ENCODE assay signal across 8 cellular contexts in the genomic region with DNA sequence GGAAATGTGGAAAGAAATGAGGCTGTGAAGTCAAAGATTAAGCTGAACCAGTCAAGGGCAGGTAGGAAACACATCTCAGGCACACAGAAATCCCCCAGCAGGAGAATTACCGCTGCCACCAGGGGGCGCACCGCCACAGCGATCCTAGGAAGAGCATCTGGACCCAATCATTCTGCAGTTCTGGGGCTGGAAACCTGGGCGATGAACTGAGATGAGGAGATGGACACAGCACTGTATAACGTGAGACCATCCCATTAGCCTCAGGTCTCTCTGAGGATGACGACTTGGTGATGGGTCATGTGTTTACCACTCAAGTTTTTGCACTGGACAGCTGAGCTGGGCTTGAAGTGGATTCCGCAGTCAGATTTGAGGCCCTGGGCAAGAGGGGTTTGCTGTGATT. TPM values are rescaled to one million over a fixed set of nuclear protein-coding genes. Genes with fewer than 3 reads are reported as not detected.
DNase-seq lines count a peak whose midpoint lies in the region; ATAC-seq and TF ChIP-seq lines count a peak whose summit lies in the region.

No MANE protein-coding gene starts in this region.

- H3K27ac Mint-ChIP-seq in CD8-positive, alpha-beta memory T cell: no peak overlapping the region
- no peak overlapping the region for H3K27ac Mint-ChIP-seq in GM23338
- H3K27ac Mint-ChIP-seq in naive thymus-derived CD8-positive, alpha-beta T cell: no peak overlapping the region

- no peaks in the 10 kb centered on the region for H3F3A ChIP-seq in GM23338 (replicated peaks; ENCODE audit: low read depth)

- CTCF ChIA-PET in CD8-positive, alpha-beta memory T cell (lab: Charles Lee): interaction anchor here (0.7 kb wide), 1 partner anchor 16 kb away, joined by 4 read pairs; no protein-coding TSS in a partner anchor

- no peak overlapping the region for H3K4me2 ChIP-seq in GM23338

- no peak for TF ChIP-seq POLR2A in erythroblast (IDR thresholded peaks at IDR 0.05; ENCODE audit: low read length)

- POLR2A ChIA-PET in CD8-positive, alpha-beta memory T cell (lab: Charles Lee): no interaction called here
- POLR2A ChIA-PET in naive thymus-derived CD8-positive, alpha-beta T cell (lab: Charles Lee): no interaction called here

- H3K9me3 ChIP-seq in CD8-positive, alpha-beta memory T cell (ENCODE audit: low read length): no peaks in the 10 kb centered on the region

- no peak overlapping the region for H2AFZ ChIP-seq in GM23338

- ATAC-seq in GM23338 (peak; percentile 84), GM21390 (IDR thresholded peaks at IDR 0.05; ENCODE audit: unreplicated experiment) (no peak)
- ATAC-seq in naive thymus-derived CD8-positive, alpha-beta T cell: no peak

- H3K27me3 Mint-ChIP-seq in CD8-positive, alpha-beta memory T cell: peaks cover 16 to 35% of the 10 kb centered on the region in 2 donors
- peaks cover 13% of the 10 kb centered on the region for H3K27me3 Mint-ChIP-seq in GM23338 (ENCODE audit: insufficient read depth, low read depth, poor library complexity)
- H3K27me3 Mint-ChIP-seq in naive thymus-derived CD8-positive, alpha-beta T cell: peaks cover 18 to 64% (median 36%) of the 10 kb centered on the region in 5 donors

- H3K27ac ChIP-seq in CD8-positive, alpha-beta memory T cell (ENCODE audit: low read depth, low read length): no peak overlapping the region
- H3K27ac ChIP-seq in GM23338 (ENCODE audit: low read depth): no peak overlapping the region

- H3K36me3 ChIP-seq in CD8-positive, alpha-beta memory T cell (ENCODE audit: insufficient read depth, low read length): no peaks in the 10 kb centered on the region
- H3K36me3 ChIP-seq in GM23338 (ENCODE audit: insufficient read depth): no peaks in the 10 kb centered on the region

- H3K79me2 ChIP-seq in GM23338 (replicated peaks; ENCODE audit: insufficient read depth): no peaks in the 10 kb centered on the region

- peaks cover 3% of the 10 kb centered on the region for H3K27me3 ChIP-seq in CD8-positive, alpha-beta memory T cell (ENCODE audit: insufficient read depth, low read length, poor library complexity, severe bottlenecking)
- peaks cover 6% of the 10 kb centered on the region for H3K27me3 ChIP-seq in GM23338 (ENCODE audit: insufficient read depth)

- no peak overlapping the region for H3K4me3 ChIP-seq in CD8-positive, alpha-beta memory T cell (ENCODE audit: low read length)
- no peak overlapping the region for H3K4me3 ChIP-seq in GM23338

- no peak overlapping the region for H3K4me3 Mint-ChIP-seq in CD8-positive, alpha-beta memory T cell
- no peak overlapping the region for H3K4me3 Mint-ChIP-seq in GM23338
- no peak overlapping the region for H3K4me3 Mint-ChIP-seq in naive thymus-derived CD8-positive, alpha-beta T cell

- no peaks in the 10 kb centered on the region for H3K4me1 ChIP-seq in CD8-positive, alpha-beta memory T cell (ENCODE audit: insufficient read depth, low read length)
- H3K4me1 ChIP-seq in GM23338 (ENCODE audit: insufficient read depth): peaks cover 31% of the 10 kb centered on the region

- H3K36me3 Mint-ChIP-seq in CD8-positive, alpha-beta memory T cell: no peaks in the 10 kb centered on the region
- H3K36me3 Mint-ChIP-seq in GM23338 (ENCODE audit: low read depth): peaks cover 3% of the 10 kb centered on the region; the same call in 2 of the 3 replicates
- no peaks in the 10 kb centered on the region for H3K36me3 Mint-ChIP-seq in naive thymus-derived CD8-positive, alpha-beta T cell

- H3K9me3 Mint-ChIP-seq in CD8-positive, alpha-beta memory T cell: peaks cover 0 to 2% (median 2%) of the 10 kb centered on the region in 5 donors
- H3K9me3 Mint-ChIP-seq in GM23338: peaks cover 8% of the 10 kb centered on the region
- H3K9me3 Mint-ChIP-seq in naive thymus-derived CD8-positive, alpha-beta T cell: peaks cover 0 to 3% (median 0%) of the 10 kb centered on the region in 9 donors

- H4K20me1 ChIP-seq in GM23338 (replicated peaks; ENCODE audit: insufficient read depth): no peaks in the 10 kb centered on the region

- DNase-seq in CD8-positive, alpha-beta memory T cell: peak; percentile 10 to 61 (median 32)
- DNase-seq in GM23338 (ENCODE audit: low spot score): peak; percentile 89
- DNase-seq in NCI-H446 treated with DMSO at 0.1 percent for 48 hours (lab: John Stamatoyannopoulos, UW): peak; percentile 10
- peak; percentile 37 to 50 for DNase-seq in activated CD4-positive, alpha-beta T cell treated with anti-CD3 and anti-CD28 coated beads, Interleukin-2, amount 50 U/mL, for 24 hours (ENCODE audit: low read depth in 1 of 2, low spot score in 1 of 2)
- DNase-seq in erythroblast (lab: John Stamatoyannopoulos, UW): peak; percentile 68 to 85
- peak; percentile 11 to 69 (median 56) for DNase-seq in naive thymus-derived CD8-positive, alpha-beta T cell
- DNase-seq in stimulated activated naive CD4-positive, alpha-beta T cell (lab: John Stamatoyannopoulos, UW): peak in 5 of 6 experiments; percentile 17 to 42 (median 18)

- peak; percentile 92 to 95 for TF ChIP-seq CTCF in GM23338 (conservative IDR thresholded peaks at IDR 0.05; ENCODE audit: low read depth in 2 of 2)

- no peaks in the 10 kb centered on the region for H3K9me2 ChIP-seq in GM23338 (ENCODE audit: insufficient read depth)

- H3K4me1 Mint-ChIP-seq in CD8-positive, alpha-beta memory T cell: no peaks in the 10 kb centered on the region
- H3K4me1 Mint-ChIP-seq in GM23338: peaks cover 48% of the 10 kb centered on the region
- no peaks in the 10 kb centered on the region for H3K4me1 Mint-ChIP-seq in naive thymus-derived CD8-positive, alpha-beta T cell

TF ChIP-seq in GM23338, 12 proteins besides CTCF, POLR2A, EP300 and RAD21:
- TF ChIP-seq, protein P1, sequence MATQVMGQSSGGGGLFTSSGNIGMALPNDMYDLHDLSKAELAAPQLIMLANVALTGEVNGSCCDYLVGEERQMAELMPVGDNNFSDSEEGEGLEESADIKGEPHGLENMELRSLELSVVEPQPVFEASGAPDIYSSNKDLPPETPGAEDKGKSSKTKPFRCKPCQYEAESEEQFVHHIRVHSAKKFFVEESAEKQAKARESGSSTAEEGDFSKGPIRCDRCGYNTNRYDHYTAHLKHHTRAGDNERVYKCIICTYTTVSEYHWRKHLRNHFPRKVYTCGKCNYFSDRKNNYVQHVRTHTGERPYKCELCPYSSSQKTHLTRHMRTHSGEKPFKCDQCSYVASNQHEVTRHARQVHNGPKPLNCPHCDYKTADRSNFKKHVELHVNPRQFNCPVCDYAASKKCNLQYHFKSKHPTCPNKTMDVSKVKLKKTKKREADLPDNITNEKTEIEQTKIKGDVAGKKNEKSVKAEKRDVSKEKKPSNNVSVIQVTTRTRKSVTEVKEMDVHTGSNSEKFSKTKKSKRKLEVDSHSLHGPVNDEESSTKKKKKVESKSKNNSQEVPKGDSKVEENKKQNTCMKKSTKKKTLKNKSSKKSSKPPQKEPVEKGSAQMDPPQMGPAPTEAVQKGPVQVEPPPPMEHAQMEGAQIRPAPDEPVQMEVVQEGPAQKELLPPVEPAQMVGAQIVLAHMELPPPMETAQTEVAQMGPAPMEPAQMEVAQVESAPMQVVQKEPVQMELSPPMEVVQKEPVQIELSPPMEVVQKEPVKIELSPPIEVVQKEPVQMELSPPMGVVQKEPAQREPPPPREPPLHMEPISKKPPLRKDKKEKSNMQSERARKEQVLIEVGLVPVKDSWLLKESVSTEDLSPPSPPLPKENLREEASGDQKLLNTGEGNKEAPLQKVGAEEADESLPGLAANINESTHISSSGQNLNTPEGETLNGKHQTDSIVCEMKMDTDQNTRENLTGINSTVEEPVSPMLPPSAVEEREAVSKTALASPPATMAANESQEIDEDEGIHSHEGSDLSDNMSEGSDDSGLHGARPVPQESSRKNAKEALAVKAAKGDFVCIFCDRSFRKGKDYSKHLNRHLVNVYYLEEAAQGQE (IDR thresholded peaks at IDR 0.05; ENCODE audit: unreplicated experiment): no peak
- no peak for TF ChIP-seq ZNF331 (CRISPR knock-in tag; IDR thresholded peaks at IDR 0.05; ENCODE audit: low read depth)
- TF ChIP-seq, protein P2, sequence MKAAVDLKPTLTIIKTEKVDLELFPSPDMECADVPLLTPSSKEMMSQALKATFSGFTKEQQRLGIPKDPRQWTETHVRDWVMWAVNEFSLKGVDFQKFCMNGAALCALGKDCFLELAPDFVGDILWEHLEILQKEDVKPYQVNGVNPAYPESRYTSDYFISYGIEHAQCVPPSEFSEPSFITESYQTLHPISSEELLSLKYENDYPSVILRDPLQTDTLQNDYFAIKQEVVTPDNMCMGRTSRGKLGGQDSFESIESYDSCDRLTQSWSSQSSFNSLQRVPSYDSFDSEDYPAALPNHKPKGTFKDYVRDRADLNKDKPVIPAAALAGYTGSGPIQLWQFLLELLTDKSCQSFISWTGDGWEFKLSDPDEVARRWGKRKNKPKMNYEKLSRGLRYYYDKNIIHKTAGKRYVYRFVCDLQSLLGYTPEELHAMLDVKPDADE (IDR thresholded peaks at IDR 0.05): no peak
- no peak for TF ChIP-seq CREB1 (CRISPR knock-in tag; IDR thresholded peaks at IDR 0.05; ENCODE audit: low read depth)
- no peak for TF ChIP-seq ZNF114 (CRISPR knock-in tag; IDR thresholded peaks at IDR 0.05)
- TF ChIP-seq EZH2phosphoT487 (IDR thresholded peaks at IDR 0.05; ENCODE audit: unreplicated experiment): no peak

RNA-seq across cellular contexts. Expression of a gene that starts 6.4 kb away (rescaled TPM):
- total RNA-seq in CD8-positive, alpha-beta memory T cell: not detected
- polyA plus RNA-seq in CD8-positive, alpha-beta memory T cell: not detected
- total RNA-seq in GM23338 (2014; rRNA removed; shearing (Covaris generic)): 2.5 and 3.0 TPM in 2 replicates
- polyA plus RNA-seq in GM23338 (2016; fragmentation: Nextera tagmentation; extraction: Ambion mirVana): 0.81 and 1.2 TPM in 2 replicates
- not detected for total RNA-seq in naive thymus-derived CD8-positive, alpha-beta T cell
- not detected for polyA plus RNA-seq in naive thymus-derived CD8-positive, alpha-beta T cell

Comparison
In these comparisons a context has a peak if more than half of its experiments do, and no peak if none do; other contexts are left out.
1. DNase-seq: peak in every context shown above with its lines; median percentile 89 in GM23338; 76 in erythroblast; 56 in naive thymus-derived CD8-positive, alpha-beta T cell; 44 in activated CD4-positive, alpha-beta T cell treated with anti-CD3 and anti-CD28 coated beads, Interleukin-2, amount 50 U/mL, for 24 hours; 32 in CD8-positive, alpha-beta memory T cell; 18 in stimulated activated naive CD4-positive, alpha-beta T cell; 10 in NCI-H446 treated with DMSO at 0.1 percent for 48 hours.